Comparison of ENCODE assay signal across 13 cellular contexts in genomic region chr20:45917790-45918141, GRCh38. TPM values are rescaled to one million over a fixed set of nuclear protein-coding genes. Genes with fewer than 3 reads are reported as not detected.
DNase-seq lines count a peak whose midpoint lies in the region; ATAC-seq and TF ChIP-seq lines count a peak whose summit lies in the region.
"Had no signal": no experiment of that assay in that cellular context is flagged by ENCODE, and none has a peak within 500 bp of the region (broad histone marks: within the 10 kb centered on the region; RNA-seq: fewer than 3 reads in every experiment).

No MANE protein-coding gene starts in this region.

- H3K4me1 ChIP-seq in gastroesophageal sphincter: peaks cover 0 to 37% (median 23%) of the 10 kb centered on the region in 3 donors
- H3K4me1 ChIP-seq: A549 had no signal

- peaks cover 15% of the 10 kb centered on the region for H3K27me3 ChIP-seq in gastroesophageal sphincter

- ATAC-seq in Right ventricle myocardium inferior: peak; percentile 30
- peak; percentile 40 for ATAC-seq in gastroesophageal sphincter
- peak; percentile 24 for ATAC-seq in omental fat pad (ENCODE audit: low FRiP score)
- ATAC-seq in activated CD4-positive, CD25-positive, alpha-beta regulatory T cell treated with anti-CD3 and anti-CD28 coated beads, Interleukin-2, amount 50 U/mL, for 24 hours: no peak
- no peak for ATAC-seq in GM21423 (IDR thresholded peaks at IDR 0.05; ENCODE audit: unreplicated experiment)
- ATAC-seq: A549; naive thymus-derived CD8-positive, alpha-beta T cell had no signal

- H3K36me3 ChIP-seq in gastroesophageal sphincter: no peaks in the 10 kb centered on the region

- H3K4me3 ChIP-seq in gastroesophageal sphincter: no peak overlapping the region
- H3K4me3 ChIP-seq: A549 had no signal

- no peaks in the 10 kb centered on the region for H3K9me3 ChIP-seq in gastroesophageal sphincter
- H3K9me3 ChIP-seq: A549 had no signal

- H3K27ac ChIP-seq in gastroesophageal sphincter: peak overlapping the region in 3 of 4 donors; percentile 66 to 77 (median 70)
- H3K27ac ChIP-seq: A549 had no signal

- no peak for TF ChIP-seq POLR2A in gastroesophageal sphincter (IDR thresholded peaks at IDR 0.05)

- intact Hi-C loops in Right ventricle myocardium inferior (cut with DNase I): no loop called here
- intact Hi-C loops in cardiac septum (cut with DNase I): no loop called here

- TF ChIP-seq EP300 in gastroesophageal sphincter (IDR thresholded peaks at IDR 0.05): no peak

- 46 to 49% methylated on average over 2 to 4 of the region's 5 CpGs for WGBS in gastroesophageal sphincter (ENCODE audit: low coverage in 1 of 2), 2 donors

- DNase-seq in Right ventricle myocardium inferior (ENCODE audit: missing footprints) (no peak), cardiac septum (ENCODE audit: low spot score) (no peak), omental fat pad (ENCODE audit: low spot score) (no peak), OCI-M2 (lab: John Stamatoyannopoulos, UW; ENCODE audit: unreplicated experiment) (no peak), nucleus accumbens (lab: John Stamatoyannopoulos, UW) (no peak)
- DNase-seq: effector memory CD4-positive, alpha-beta T cell; H9; naive thymus-derived CD8-positive, alpha-beta T cell; NCI-H2081 had no signal

- no peak for TF ChIP-seq CTCF in gastroesophageal sphincter (IDR thresholded peaks at IDR 0.05)
- no peak for TF ChIP-seq CTCF in omental fat pad (IDR thresholded peaks at IDR 0.05)

RNA-seq across cellular contexts. Expression of gene PLTP, which starts 5.8 kb away (rescaled TPM):
- total RNA-seq in Right ventricle myocardium inferior (156 TPM), cardiac septum (37.1 TPM), gastroesophageal sphincter (100 to 1,000 TPM in 3 of 4 donors, 10 to 100 TPM in 1; 45.6 to 456 (median 177) TPM), omental fat pad (1,000 to 10,000 TPM in 1 of 4 donors, 100 to 1,000 TPM in 3; 215 to 1,101 (median 301) TPM)

RNA-seq across cellular contexts. Expression of gene PCIF1, which starts 16.7 kb away (rescaled TPM):
- total RNA-seq in Right ventricle myocardium inferior (22.5 TPM), cardiac septum (30.2 TPM), gastroesophageal sphincter (10 to 100 TPM; 21.5 to 45.3 (median 39.2) TPM), omental fat pad (10 to 100 TPM; 18.8 to 36.9 (median 25.8) TPM)

RNA-seq across cellular contexts. Expression of gene CTSA, which starts 26.6 kb away (rescaled TPM):
- 113 TPM for total RNA-seq in Right ventricle myocardium inferior
- 111 TPM for total RNA-seq in cardiac septum
- 10 to 100 TPM; 36.4 to 73.0 (median 56.6) TPM for total RNA-seq in gastroesophageal sphincter
- 100 to 1,000 TPM in 1 of 4 donors, 10 to 100 TPM in 3; 79.2 to 148 (median 85.9) TPM for total RNA-seq in omental fat pad

RNA-seq across cellular contexts. Expression of gene NEURL2, which starts 26.8 kb away (rescaled TPM):
- total RNA-seq in Right ventricle myocardium inferior (5.0 TPM), cardiac septum (7.6 TPM), gastroesophageal sphincter (10 to 100 TPM in 3 of 4 donors, 1 to 10 TPM in 1; 2.2 to 26.4 (median 17.0) TPM), omental fat pad (10 to 100 TPM in 3 of 4 donors, 1 to 10 TPM in 1; 8.5 to 32.0 (median 11.6) TPM)

RNA-seq across cellular contexts. Expression of gene SPATA25, which starts 30.3 kb away (rescaled TPM):
- total RNA-seq in Right ventricle myocardium inferior (2.0 TPM), cardiac septum (3.3 TPM), gastroesophageal sphincter (1 to 10 TPM in 3 of 4 donors, not detected in 1; 4.2 to 7.9 (median 5.1) TPM), omental fat pad (10 to 100 TPM in 1 of 4 donors, 1 to 10 TPM in 3; 1.8 to 27.0 (median 3.6) TPM)

Comparison
In these comparisons a context has a peak if more than half of its experiments do, and no peak if none do; other contexts are left out.
1. ATAC-seq: peak in Right ventricle myocardium inferior (single experiment), gastroesophageal sphincter (single experiment) and omental fat pad (single experiment); none in activated CD4-positive, CD25-positive, alpha-beta regulatory T cell treated with anti-CD3 and anti-CD28 coated beads, Interleukin-2, amount 50 U/mL, for 24 hours (0 of 2) and GM21423 (single experiment).